ENCODE assay signal across 18 cellular contexts in genomic region chr2:132477436-132477835, GRCh38.
"Had no signal": no experiment of that assay in that cellular context is flagged by ENCODE, and none has a peak within 500 bp of the region (broad histone marks: within the 10 kb centered on the region; RNA-seq: fewer than 3 reads in every experiment).

No MANE protein-coding gene starts in this region.

- DNase-seq: kidney; left cardiac atrium; left ventricle myocardium inferior; lower lobe of right lung; midbrain; occipital lobe; pancreas; right cardiac atrium; stimulated activated CD4-positive, alpha-beta T cell treated with anti-CD3 and anti-CD28 coated beads, Interleukin-2, amount 100 ng/mL, for 48 hours; stimulated activated naive CD8-positive, alpha-beta T cell treated with anti-CD3 and anti-CD28 coated beads, Interleukin-15, Interleukin-2, amounts not matched to agents 100 U/mL and 50 U/mL, for 24 hours; testis; upper lobe of right lung had no signal

- H3K27ac ChIP-seq: gastroesophageal sphincter, left ventricle myocardium inferior, lower lobe of right lung, neural progenitor cell, pancreas, testis, tibial nerve, upper lobe of right lung, vagina had no signal

- H3K4me3 ChIP-seq: gastroesophageal sphincter, left ventricle myocardium inferior, lower lobe of right lung, neural progenitor cell, pancreas, smooth muscle cell, testis, tibial nerve, upper lobe of right lung, vagina had no signal

- H3K36me3 ChIP-seq: gastroesophageal sphincter, left ventricle myocardium inferior, lower lobe of right lung, neural progenitor cell, pancreas, tibial nerve, upper lobe of right lung, vagina had no signal

- H3K9ac ChIP-seq: neural progenitor cell had no signal

- ATAC-seq: gastroesophageal sphincter; left cardiac atrium; lower lobe of right lung; natural killer cell treated with Interleukin-12 subunit alpha and Interleukin-12 subunit beta and Interleukin-15 and Interleukin-18, amount 100 ng/mL, for 72 hours; right cardiac atrium; stimulated activated naive CD8-positive, alpha-beta T cell treated with anti-CD3 and anti-CD28 coated beads, Interleukin-15, Interleukin-2, amounts not matched to agents 100 U/mL and 50 U/mL, for 24 hours; upper lobe of right lung had no signal

- H3K4me1 ChIP-seq: gastroesophageal sphincter, left ventricle myocardium inferior, lower lobe of right lung, neural progenitor cell, testis, upper lobe of right lung, vagina had no signal

- H3K9me3 ChIP-seq: gastroesophageal sphincter, left ventricle myocardium inferior, pancreas, testis, tibial nerve, upper lobe of right lung, vagina had no signal

- H3K27me3 ChIP-seq: gastroesophageal sphincter, neural progenitor cell, pancreas, testis, tibial nerve, upper lobe of right lung, vagina had no signal

- H3K4me2 ChIP-seq: neural progenitor cell, smooth muscle cell had no signal

- H2AFZ ChIP-seq: neural progenitor cell had no signal
